16 cellular contexts compared by ENCODE assay signal in the genomic region with DNA sequence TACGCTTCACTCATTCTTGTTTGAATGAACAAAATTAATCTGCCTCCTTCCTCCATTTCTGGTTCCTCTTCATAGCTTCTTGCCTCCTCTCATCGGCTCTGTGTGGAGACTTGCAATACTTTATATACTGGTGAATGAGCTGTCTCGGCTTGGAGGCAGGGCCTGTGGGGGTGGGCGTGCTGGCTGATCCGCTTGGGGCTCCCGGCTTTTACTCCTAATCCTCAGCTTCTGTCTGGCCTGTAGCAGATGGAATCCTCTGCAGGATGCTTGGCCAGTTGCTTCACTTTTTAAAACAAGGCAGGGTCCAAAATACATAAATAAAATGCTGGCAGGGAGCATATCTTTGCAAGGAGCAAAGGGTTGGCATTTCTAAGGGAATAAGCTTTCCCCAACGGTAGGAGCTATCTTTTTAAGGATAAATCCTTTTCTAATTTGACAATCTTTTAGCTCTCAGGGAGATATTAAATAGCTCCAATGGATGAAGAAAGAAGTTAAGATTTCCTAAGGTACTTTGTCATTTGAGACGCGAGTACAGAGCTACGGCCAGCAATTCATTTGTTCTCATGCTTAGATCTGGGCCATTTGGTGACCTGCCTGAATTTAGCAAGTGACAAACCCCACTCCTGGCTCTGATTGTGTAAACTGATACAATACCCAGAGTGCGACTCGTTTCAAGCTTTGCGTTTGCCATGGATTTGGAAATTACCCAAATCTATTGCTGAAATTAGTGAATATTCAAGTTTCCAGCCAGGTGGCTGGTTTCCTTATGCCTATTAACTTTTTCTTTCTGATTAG. TPM values are rescaled to one million over a fixed set of nuclear protein-coding genes. Genes with fewer than 3 reads are reported as not detected.
A peak's percentile ranks its signal among the peaks of the same experiment; 100 is the strongest.
DNase-seq lines count a peak whose midpoint lies in the region; ATAC-seq and TF ChIP-seq lines count a peak whose summit lies in the region.
"Had no signal": no experiment of that assay in that cellular context is flagged by ENCODE, and none has a peak within 500 bp of the region (broad histone marks: within the 10 kb centered on the region; RNA-seq: fewer than 3 reads in every experiment).

No MANE protein-coding gene starts in this region.

- CTCF ChIA-PET in HEK293 (lab: Yijun Ruan, JAX): interaction anchor here (0.5 to 1.5 kb wide), 6 partner anchors 9 to 153 kb away, joined by 3 to 5 read pairs (median 4); a partner anchor contains a TSS

- H3K4me3 ChIP-seq in HEK293 (ENCODE audit: low read depth, low read length): no peak overlapping the region
- no peak overlapping the region for H3K4me3 ChIP-seq in psoas muscle
- no peak overlapping the region for H3K4me3 ChIP-seq in H7 (ENCODE audit: insufficient read depth, low read depth, low read length)
- H3K4me3 ChIP-seq: GM12878 had no signal

- peaks cover 0 to 2% (median 0%) of the 10 kb centered on the region in 3 donors for H3K27me3 ChIP-seq in psoas muscle (ENCODE audit: insufficient read depth in 3 of 3, low read length in 2 of 3)
- H3K27me3 ChIP-seq in H7 (ENCODE audit: control insufficient read depth, insufficient read depth, low read length): no peaks in the 10 kb centered on the region

- peak; percentile 83 to 93 for DNase-seq in NCI-H524 (lab: John Stamatoyannopoulos, UW)
- peak; percentile 77 to 84 for DNase-seq in cerebellar nuclear complex (lab: John Stamatoyannopoulos, UW)
- no peak for DNase-seq in psoas muscle
- no peak for DNase-seq in GM19240 (ENCODE audit: insufficient read length, low spot score)
- DNase-seq in NCI-H1092 treated with DMSO at 0.1 percent for 48 hours (lab: John Stamatoyannopoulos, UW): no peak
- no peak for DNase-seq in H7
- DNase-seq: ACHN, AML-193, HFFc6, NCI-H1105 treated with DMSO at 0.1 percent for 48 hours, NCI-H1694 treated with DMSO at 0.1 percent for 48 hours, NCI-H510A treated with DMSO at 0.1 percent for 48 hours had no signal

- intact Hi-C loops in psoas muscle (cut with DNase I): loop anchor here in 1 of 2 donors (5.0 kb wide), 1 partner anchor 103 kb away; no protein-coding TSS in a partner anchor

- H3K27ac ChIP-seq in HEK293 (ENCODE audit: extremely low read depth, low read depth, low read length) (no peak overlapping the region), psoas muscle (peak overlapping the region; percentile 61)
- H3K27ac ChIP-seq: C4-2B had no signal

- no peaks in the 10 kb centered on the region for H3K36me3 ChIP-seq in HEK293 (ENCODE audit: control insufficient read depth in 2 of 2, insufficient read depth in 1 of 2, low read length in 2 of 2)
- no peaks in the 10 kb centered on the region for H3K36me3 ChIP-seq in psoas muscle (ENCODE audit: insufficient read depth in 1 of 2, low read depth in 1 of 2)
- H3K36me3 ChIP-seq in H7 (replicated peaks; ENCODE audit: control insufficient read depth, insufficient read depth, low read length): no peaks in the 10 kb centered on the region

- TF ChIP-seq CTCF in HEK293 (tag by site-specific recombination; IDR thresholded peaks at IDR 0.05): no peak
- TF ChIP-seq CTCF in psoas muscle (IDR thresholded peaks at IDR 0.05): no peak

- WGBS in psoas muscle, 3 donors: 18 to 27% (median 26%) methylated on average over 13 of the region's 13 CpGs

- H3K4me1 ChIP-seq in HEK293 (ENCODE audit: control insufficient read depth, insufficient read depth, low read length): no peaks in the 10 kb centered on the region
- peaks cover 12% of the 10 kb centered on the region for H3K4me1 ChIP-seq in psoas muscle

- POLR2A ChIA-PET in HEK293 (lab: Yijun Ruan, JAX): no interaction called here

- H3K9me3 ChIP-seq in HEK293 (ENCODE audit: control insufficient read depth, insufficient read depth, low read depth, low read length): peaks cover 2% of the 10 kb centered on the region; the same call in 1 of the 2 replicates
- H3K9me3 ChIP-seq in psoas muscle: no peaks in the 10 kb centered on the region

- peak; percentile 72 to 89 (median 86) for ATAC-seq in psoas muscle
- ATAC-seq: GM12878, Panc1 had no signal

TF ChIP-seq in HEK293, 187 proteins besides CTCF, POLR2A, EP300 and RAD21:
- TF ChIP-seq, protein P1, sequence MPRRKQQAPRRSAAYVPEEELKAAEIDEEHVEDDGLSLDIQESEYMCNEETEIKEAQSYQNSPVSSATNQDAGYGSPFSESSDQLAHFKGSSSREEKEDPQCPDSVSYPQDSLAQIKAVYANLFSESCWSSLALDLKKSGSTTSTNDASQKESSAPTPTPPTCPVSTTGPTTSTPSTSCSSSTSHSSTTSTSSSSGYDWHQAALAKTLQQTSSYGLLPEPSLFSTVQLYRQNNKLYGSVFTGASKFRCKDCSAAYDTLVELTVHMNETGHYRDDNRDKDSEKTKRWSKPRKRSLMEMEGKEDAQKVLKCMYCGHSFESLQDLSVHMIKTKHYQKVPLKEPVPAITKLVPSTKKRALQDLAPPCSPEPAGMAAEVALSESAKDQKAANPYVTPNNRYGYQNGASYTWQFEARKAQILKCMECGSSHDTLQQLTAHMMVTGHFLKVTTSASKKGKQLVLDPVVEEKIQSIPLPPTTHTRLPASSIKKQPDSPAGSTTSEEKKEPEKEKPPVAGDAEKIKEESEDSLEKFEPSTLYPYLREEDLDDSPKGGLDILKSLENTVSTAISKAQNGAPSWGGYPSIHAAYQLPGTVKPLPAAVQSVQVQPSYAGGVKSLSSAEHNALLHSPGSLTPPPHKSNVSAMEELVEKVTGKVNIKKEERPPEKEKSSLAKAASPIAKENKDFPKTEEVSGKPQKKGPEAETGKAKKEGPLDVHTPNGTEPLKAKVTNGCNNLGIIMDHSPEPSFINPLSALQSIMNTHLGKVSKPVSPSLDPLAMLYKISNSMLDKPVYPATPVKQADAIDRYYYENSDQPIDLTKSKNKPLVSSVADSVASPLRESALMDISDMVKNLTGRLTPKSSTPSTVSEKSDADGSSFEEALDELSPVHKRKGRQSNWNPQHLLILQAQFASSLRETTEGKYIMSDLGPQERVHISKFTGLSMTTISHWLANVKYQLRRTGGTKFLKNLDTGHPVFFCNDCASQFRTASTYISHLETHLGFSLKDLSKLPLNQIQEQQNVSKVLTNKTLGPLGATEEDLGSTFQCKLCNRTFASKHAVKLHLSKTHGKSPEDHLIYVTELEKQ (tag by site-specific recombination; IDR thresholded peaks at IDR 0.05; ENCODE audit: borderline replicate concordance): no peak
- peak; percentile 52; the same call in 1 of the 2 replicates for TF ChIP-seq ZNF707 (tag by site-specific recombination; IDR thresholded peaks at IDR 0.05)

RNA-seq across cellular contexts. Expression of a gene that starts 18.9 kb away (rescaled TPM):
- 10 to 100 TPM in 1 of 4 donors, 1 to 10 TPM in 3; 2.1 to 10.1 (median 4.9) TPM for total RNA-seq in psoas muscle
- under 1 TPM; 0.25 to 0.75 (median 0.64) TPM for polyA plus RNA-seq in psoas muscle
- under 0.01 and 0.03 TPM in 2 replicates for total RNA-seq in H7 (2014; rRNA removed; shearing (Covaris generic))
- total RNA-seq: HFFc6 had no signal

Comparison
In these comparisons a context has a peak if more than half of its experiments do, and no peak if none do; other contexts are left out.
1. DNase-seq: peak in NCI-H524 (2 of 2) and cerebellar nuclear complex (2 of 2); none in psoas muscle (0 of 2), GM19240 (single experiment), NCI-H1092 treated with DMSO at 0.1 percent for 48 hours (single experiment) and H7 (single experiment).